Comparison of ENCODE assay signal across 8 cellular contexts in genomic region chr17:31842416-31843381, GRCh38. TPM values are rescaled to one million over a fixed set of nuclear protein-coding genes. Genes with fewer than 3 reads are reported as not detected.
DNase-seq lines count a peak whose midpoint lies in the region; ATAC-seq lines count a peak whose summit lies in the region.

No MANE protein-coding gene starts in this region.

- H4K20me1 ChIP-seq in GM23248 (ENCODE audit: insufficient read depth) = no peaks in the 10 kb centered on the region

- peak overlapping the region; percentile 44 for H3K4me3 ChIP-seq in GM23248

- in situ Hi-C loops in ACHN (cut with HindIII; ENCODE audit: low pct_ligation_motif_present, low pct_unique_long_range_greater_than_20kb, low sequenced_read_pairs) = no loop called here
- in situ Hi-C loops in GM23248 (cut with MboI) = loop anchor here (5.0 to 10.0 kb wide), 2 partner anchors 290 to 408 kb away; no protein-coding TSS in a partner anchor

- no peaks in the 10 kb centered on the region for H3K27me3 ChIP-seq in GM23248 (replicated peaks; ENCODE audit: insufficient read depth)

- peaks cover 12% of the 10 kb centered on the region for H3K4me1 ChIP-seq in GM23248 (ENCODE audit: insufficient read depth)

- peak overlapping the region; percentile 67 for H2AFZ ChIP-seq in GM23248

- H3K4me2 ChIP-seq in GM23248 (ENCODE audit: unreplicated experiment) = peak overlapping the region; percentile 56

- no peaks in the 10 kb centered on the region for H3K9me2 ChIP-seq in GM23248 (ENCODE audit: insufficient read depth)

- H3K9ac ChIP-seq in GM23248 = peak overlapping the region; percentile 29; the same call in 1 of the 2 replicates

- no peaks in the 10 kb centered on the region for H3K36me3 ChIP-seq in GM23248 (ENCODE audit: low read depth)

- H3F3A ChIP-seq in GM23248 (ENCODE audit: insufficient read depth) = peaks cover 17% of the 10 kb centered on the region; the same call in 1 of the 2 replicates

- no peaks in the 10 kb centered on the region for H3K79me2 ChIP-seq in GM23248 (ENCODE audit: insufficient read depth)

- peak; percentile 94 for ATAC-seq in left lobe of liver
- ATAC-seq in GM21390 (IDR thresholded peaks at IDR 0.05; ENCODE audit: unreplicated experiment) = no peak

- H3K9me3 ChIP-seq in GM23248 (ENCODE audit: low read depth) = no peaks in the 10 kb centered on the region

- DNase-seq in ACHN (peak; percentile 64), GM23248 (peak; percentile 80), NCI-H460 (ENCODE audit: extremely low read depth, low read depth) (peak; percentile 65), dedifferentiated amniotic fluid mesenchymal stem cell (ENCODE audit: extremely low spot score) (peak; percentile 62), left lobe of liver (ENCODE audit: low spot score) (peak; percentile 86)
- peak; percentile 74 for DNase-seq in activated CD4-positive, alpha-beta T cell treated with anti-CD3 and anti-CD28 coated beads for 48 hours
- peak; percentile 66 to 69 for DNase-seq in stimulated activated CD4-positive, alpha-beta T cell treated with anti-CD3 and anti-CD28 coated beads, Interleukin-2, amount 100 ng/mL, for 24 hours

- 7 to 8% methylated on average over 23 of the region's 23 CpGs for WGBS in GM23248 (ENCODE audit: low coverage in 1 of 2, low lambda C conversion rate in 2 of 2, missing lambda C conversion rate in 2 of 2), 2 experiments

- peak overlapping the region; percentile 41 for H3K27ac ChIP-seq in GM23248

RNA-seq across cellular contexts. Expression of gene COPRS, which starts 16.3 kb away (rescaled TPM):
- 105 and 110 TPM in 2 replicates for total RNA-seq in GM23248 (2014; rRNA removed; shearing (Covaris generic))
- 113 and 114 TPM in 2 replicates for polyA plus RNA-seq in GM23248 (2016; fragmentation: Nextera tagmentation; extraction: Ambion mirVana)
- total RNA-seq in NCI-H460 (2014; rRNA removed; shearing (Covaris generic)) = 69.3 and 85.5 TPM in 2 replicates
- polyA plus RNA-seq in NCI-H460 (2014; cell fraction: nucleus; rRNA removed) = 109 and 120 TPM in 2 replicates
- 20.4 TPM for total RNA-seq in left lobe of liver

RNA-seq across cellular contexts. Expression of gene UTP6, which starts 58.8 kb away (rescaled TPM):
- total RNA-seq in GM23248 (2014; rRNA removed; shearing (Covaris generic)) = 50.3 and 55.3 TPM in 2 replicates
- polyA plus RNA-seq in GM23248 (2016; fragmentation: Nextera tagmentation; extraction: Ambion mirVana) = 76.5 and 79.6 TPM in 2 replicates
- total RNA-seq in NCI-H460 (2014; rRNA removed; shearing (Covaris generic)) = 78.7 and 89.8 TPM in 2 replicates
- polyA plus RNA-seq in NCI-H460 (2014; cell fraction: nucleus; rRNA removed) = 115 and 118 TPM in 2 replicates
- total RNA-seq in left lobe of liver = 20.6 TPM
